8 cellular contexts compared by ENCODE assay signal in the genomic region with DNA sequence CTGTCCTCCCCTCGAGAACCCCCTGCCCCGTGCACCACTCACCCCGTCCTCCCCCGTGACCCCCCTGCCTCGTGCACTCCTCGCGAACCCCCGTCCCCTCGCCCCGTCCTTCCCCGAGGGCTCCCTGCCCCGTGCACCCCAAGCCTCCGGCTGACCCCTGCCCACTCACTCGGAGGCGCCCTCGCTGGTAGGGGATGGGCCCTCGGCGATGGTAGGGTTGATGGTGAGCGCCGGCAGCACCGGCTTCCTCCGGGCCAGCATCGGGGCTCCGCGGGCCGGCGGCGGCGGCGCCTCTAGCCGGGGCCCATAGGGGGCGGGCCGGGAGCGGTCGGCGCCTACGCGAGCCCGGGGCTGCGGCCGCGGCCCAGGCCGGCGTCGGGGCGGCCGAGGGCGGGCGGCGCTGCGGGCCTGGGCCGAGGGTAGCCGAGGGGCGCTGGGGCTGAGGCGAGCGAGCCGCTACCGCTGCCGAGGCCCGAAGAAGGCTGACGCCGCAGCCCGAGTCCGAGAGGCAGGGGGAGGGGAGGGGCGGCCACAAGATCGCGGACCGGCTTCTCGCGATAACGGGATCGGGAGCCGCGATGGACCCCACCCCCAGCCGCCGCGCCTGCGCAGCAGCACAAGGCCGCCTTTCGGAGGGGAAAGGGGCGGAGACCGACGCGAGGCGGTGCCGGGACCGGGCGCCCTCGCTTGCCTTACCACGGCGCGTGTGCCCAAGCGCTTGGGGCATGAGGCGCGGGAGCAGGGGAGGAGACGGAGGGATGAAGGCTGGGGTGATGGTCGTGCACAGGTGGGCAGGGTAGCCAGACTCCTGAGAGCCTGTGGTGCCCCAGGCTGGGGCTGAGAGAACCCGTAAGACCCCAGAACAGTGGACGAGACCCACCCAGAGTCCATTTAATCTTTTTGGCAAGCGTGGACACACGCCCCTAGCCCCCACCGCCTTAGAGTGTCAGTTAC. TPM values are rescaled to one million over a fixed set of nuclear protein-coding genes. Genes with fewer than 3 reads are reported as not detected.
A peak's percentile ranks its signal among the peaks of the same experiment; 100 is the strongest.
DNase-seq lines count a peak whose midpoint lies in the region; ATAC-seq lines count a peak whose summit lies in the region.

A gene (minus strand): TSS at position 508 of the 954 bp plus-strand sequence. CDS start 247 bp downstream, at position 261.

- peak within 1 kb of the TSS; percentile 95 for H4K8ac ChIP-seq in mesenchymal stem cell (ENCODE audit: low read length)

- peak within 1 kb of the TSS in 1 of 2 experiments; percentile 99 for H3K14ac ChIP-seq in mesenchymal stem cell (ENCODE audit: low read length in 2 of 2)

- H2BK120ac ChIP-seq in mesenchymal stem cell (ENCODE audit: low read depth, low read length), result peak within 1 kb of the TSS; percentile 77

- peak within 1 kb of the TSS; percentile 98 for H3K4me3 ChIP-seq in mesenchymal stem cell (ENCODE audit: insufficient read depth in 1 of 2, low read depth in 1 of 2, low read length in 2 of 2)

- peaks cover 9 to 19% of the 10 kb centered on the region in 2 experiments for H3K36me3 ChIP-seq in mesenchymal stem cell (ENCODE audit: control insufficient read depth in 1 of 2, insufficient read depth in 2 of 2, low read depth in 1 of 2, low read length in 2 of 2)

- H3K18ac ChIP-seq in mesenchymal stem cell (ENCODE audit: low read depth in 1 of 2, low read length in 2 of 2), result peak within 1 kb of the TSS; percentile 94 to 97

- peak within 1 kb of the TSS; percentile 60 for H2AFZ ChIP-seq in mesenchymal stem cell (ENCODE audit: low read depth, low read length)

- H3K27ac ChIP-seq in mesenchymal stem cell (ENCODE audit: low read length, poor library complexity, severe bottlenecking), result peak within 1 kb of the TSS; percentile 59

- H4K91ac ChIP-seq in mesenchymal stem cell (ENCODE audit: low read length), result peak within 1 kb of the TSS; percentile 77

- H3K9me3 ChIP-seq in mesenchymal stem cell (ENCODE audit: control insufficient read depth, low read length), result no peaks in the 10 kb centered on the region

- H3K4me1 Mint-ChIP-seq in effector memory CD8-positive, alpha-beta T cell (ENCODE audit: low read depth in 2 of 2), result peaks cover 18 to 24% of the 10 kb centered on the region in 2 donors

- peak within 1 kb of the TSS; percentile 70 for H2AK5ac ChIP-seq in mesenchymal stem cell (ENCODE audit: low read length, severe bottlenecking)

- WGBS in mesenchymal stem cell, result 11% methylated on average over 63 of the region's 102 CpGs

- H2BK15ac ChIP-seq in mesenchymal stem cell (ENCODE audit: low read depth, poor library complexity, severe bottlenecking), result peak within 1 kb of the TSS; percentile 69

- H3K4ac ChIP-seq in mesenchymal stem cell (ENCODE audit: low read depth in 1 of 2, low read length in 2 of 2), result peak within 1 kb of the TSS; percentile 35 to 87

- H3K27me3 ChIP-seq in mesenchymal stem cell (ENCODE audit: control insufficient read depth in 1 of 2, insufficient read depth in 1 of 2, low read length in 2 of 2), result no peaks in the 10 kb centered on the region

- H3K36me3 Mint-ChIP-seq in effector memory CD8-positive, alpha-beta T cell (ENCODE audit: insufficient read depth), result peaks cover 27% of the 10 kb centered on the region

- H3K27me3 Mint-ChIP-seq in effector memory CD8-positive, alpha-beta T cell, result no peaks in the 10 kb centered on the region

- peak; percentile 85 for ATAC-seq in GM19452 (IDR thresholded peaks at IDR 0.05; ENCODE audit: unreplicated experiment)
- peak; percentile 95 for ATAC-seq in effector memory CD8-positive, alpha-beta T cell (replicated peaks)

- peaks cover 5% of the 10 kb centered on the region for H3K79me1 ChIP-seq in mesenchymal stem cell (replicated peaks; ENCODE audit: low read length, poor library complexity, severe bottlenecking)

- H3K9me3 Mint-ChIP-seq in effector memory CD8-positive, alpha-beta T cell, result no peaks in the 10 kb centered on the region

- H3K4me3 Mint-ChIP-seq in effector memory CD8-positive, alpha-beta T cell, result peak within 1 kb of the TSS; percentile 84 to 93

- peak; percentile 98 for DNase-seq in CD1c-positive myeloid dendritic cell (ENCODE audit: extremely low spot score)
- DNase-seq in HT1080 (ENCODE audit: low read depth), result peak; percentile 75
- DNase-seq in NOMO-1 (lab: John Stamatoyannopoulos, UW; ENCODE audit: unreplicated experiment in 2 of 2), result peak; percentile 86 to 93
- DNase-seq in activated CD8-positive, alpha-beta memory T cell treated with anti-CD3 and anti-CD28 coated beads for 48 hours (ENCODE audit: low read depth in 2 of 3, low spot score in 2 of 3), result peak; percentile 88 to 98 (median 96)
- DNase-seq in effector memory CD8-positive, alpha-beta T cell, result peak; percentile 95 to 96 (median 95)
- peak; percentile 90 for DNase-seq in mesenchymal stem cell
- peak; percentile 88 for DNase-seq in stimulated activated CD8-positive, alpha-beta memory T cell treated with anti-CD3 and anti-CD28 coated beads, Interleukin-12 subunit alpha, Interleukin-12 subunit beta, amount 100 ng/mL, for 24 hours (ENCODE audit: extremely low read depth)

- H2BK5ac ChIP-seq in mesenchymal stem cell (ENCODE audit: low read depth, low read length, poor library complexity, severe bottlenecking), result peak within 1 kb of the TSS; percentile 50

- peak within 1 kb of the TSS; percentile 94 to 98 for H3K27ac Mint-ChIP-seq in effector memory CD8-positive, alpha-beta T cell

- peak within 1 kb of the TSS; percentile 97 for H3K9ac ChIP-seq in mesenchymal stem cell (ENCODE audit: low read length)

- peak within 1 kb of the TSS; percentile 98 for H3K4me2 ChIP-seq in mesenchymal stem cell (ENCODE audit: low read length, poor library complexity, severe bottlenecking)

- peaks cover 23% of the 10 kb centered on the region for H3K4me1 ChIP-seq in mesenchymal stem cell (ENCODE audit: control insufficient read depth, insufficient read depth, low read depth, low read length)

- H3K23ac ChIP-seq in mesenchymal stem cell (ENCODE audit: low read length in 2 of 2), result peak within 1 kb of the TSS; percentile 47 to 77

- peak within 1 kb of the TSS; percentile 26 to 54 for H2BK12ac ChIP-seq in mesenchymal stem cell (ENCODE audit: low read length in 2 of 2)

RNA-seq across cellular contexts. Expression of the gene that starts here (rescaled TPM):
- total RNA-seq in HT1080 (2014; rRNA removed; shearing (Covaris generic)), result 105 and 124 TPM in 2 replicates
- 152 and 165 TPM in 2 replicates for polyA plus RNA-seq in HT1080 (2015; cell fraction: cytosol; rRNA removed)
- 91.0 and 110 TPM in 2 replicates for polyA plus RNA-seq in HT1080 (2015; cell fraction: nucleus; rRNA removed)
- 184 TPM for polyA plus RNA-seq in mesenchymal stem cell (2013, experiment 1 of 2)
- polyA plus RNA-seq in mesenchymal stem cell (2013, experiment 2 of 2), result 179 TPM

Comparison
In these comparisons a context has a peak if more than half of its experiments do, and no peak if none do; other contexts are left out.
1. Peak in every context shown above with its lines: DNase-seq, ATAC-seq, H3K4me3 ChIP-seq and H3K27ac ChIP-seq.